ENCODE assay signal across 1 cellular context in the genomic region with DNA sequence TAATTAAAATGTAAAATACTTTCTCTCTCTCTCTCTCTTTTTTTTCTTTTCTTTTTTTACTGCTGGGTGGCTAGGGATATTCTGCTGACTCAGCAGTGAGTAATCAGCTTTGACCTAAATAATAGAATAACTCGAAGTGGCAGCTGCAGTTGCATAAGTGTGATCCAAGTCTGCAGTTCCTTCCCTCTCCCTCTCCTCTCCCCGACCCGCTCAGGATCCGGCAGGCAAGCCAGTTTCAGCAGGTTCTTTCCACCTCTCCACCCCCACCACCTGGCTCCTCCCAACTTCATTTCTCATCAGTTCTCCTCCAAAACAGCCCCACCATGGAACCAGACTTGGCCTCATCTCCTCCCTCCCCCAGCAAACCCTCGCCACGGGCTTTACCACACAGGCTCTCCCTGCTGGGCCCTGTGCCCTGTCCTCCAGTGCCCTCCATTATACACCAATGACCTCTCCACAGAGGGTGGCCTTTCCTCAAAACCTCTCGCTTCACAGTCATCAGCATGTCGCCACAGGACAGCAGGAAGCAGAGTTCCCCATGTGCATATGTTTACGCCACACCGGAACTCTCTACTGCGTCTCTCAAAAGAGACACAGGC.
TF ChIP-seq lines count a peak whose summit lies in the region.

No MANE protein-coding gene starts in this region.

TF ChIP-seq in HEK293, 187 proteins besides CTCF, POLR2A, EP300 and RAD21 (continued from another document):
- 0 out of 2 replicates have a peak, but pooled peaks have one; percentile 11 for TF ChIP-seq PRDM10 (tag by site-specific recombination; IDR thresholded peaks at IDR 0.05)
- TF ChIP-seq ZBTB7A (tag by site-specific recombination; IDR thresholded peaks at IDR 0.05; ENCODE audit: low read depth), result no peak
- TF ChIP-seq, protein P1, sequence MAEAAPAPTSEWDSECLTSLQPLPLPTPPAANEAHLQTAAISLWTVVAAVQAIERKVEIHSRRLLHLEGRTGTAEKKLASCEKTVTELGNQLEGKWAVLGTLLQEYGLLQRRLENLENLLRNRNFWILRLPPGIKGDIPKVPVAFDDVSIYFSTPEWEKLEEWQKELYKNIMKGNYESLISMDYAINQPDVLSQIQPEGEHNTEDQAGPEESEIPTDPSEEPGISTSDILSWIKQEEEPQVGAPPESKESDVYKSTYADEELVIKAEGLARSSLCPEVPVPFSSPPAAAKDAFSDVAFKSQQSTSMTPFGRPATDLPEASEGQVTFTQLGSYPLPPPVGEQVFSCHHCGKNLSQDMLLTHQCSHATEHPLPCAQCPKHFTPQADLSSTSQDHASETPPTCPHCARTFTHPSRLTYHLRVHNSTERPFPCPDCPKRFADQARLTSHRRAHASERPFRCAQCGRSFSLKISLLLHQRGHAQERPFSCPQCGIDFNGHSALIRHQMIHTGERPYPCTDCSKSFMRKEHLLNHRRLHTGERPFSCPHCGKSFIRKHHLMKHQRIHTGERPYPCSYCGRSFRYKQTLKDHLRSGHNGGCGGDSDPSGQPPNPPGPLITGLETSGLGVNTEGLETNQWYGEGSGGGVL (tag by site-specific recombination; IDR thresholded peaks at IDR 0.05), result peak; percentile 82
- TF ChIP-seq ZBTB17 (tag by site-specific recombination; IDR thresholded peaks at IDR 0.05), result 0 out of 2 replicates have a peak, but pooled peaks have one; percentile 20
- no peak for TF ChIP-seq ZNF654 (tag by site-specific recombination; IDR thresholded peaks at IDR 0.05; ENCODE audit: low read depth)
- TF ChIP-seq ZNF404 (tag by site-specific recombination; IDR thresholded peaks at IDR 0.05), result no peak
- TF ChIP-seq ZNF777 (tag by site-specific recombination; IDR thresholded peaks at IDR 0.05; ENCODE audit: borderline replicate concordance), result no peak
- TF ChIP-seq, protein P2, sequence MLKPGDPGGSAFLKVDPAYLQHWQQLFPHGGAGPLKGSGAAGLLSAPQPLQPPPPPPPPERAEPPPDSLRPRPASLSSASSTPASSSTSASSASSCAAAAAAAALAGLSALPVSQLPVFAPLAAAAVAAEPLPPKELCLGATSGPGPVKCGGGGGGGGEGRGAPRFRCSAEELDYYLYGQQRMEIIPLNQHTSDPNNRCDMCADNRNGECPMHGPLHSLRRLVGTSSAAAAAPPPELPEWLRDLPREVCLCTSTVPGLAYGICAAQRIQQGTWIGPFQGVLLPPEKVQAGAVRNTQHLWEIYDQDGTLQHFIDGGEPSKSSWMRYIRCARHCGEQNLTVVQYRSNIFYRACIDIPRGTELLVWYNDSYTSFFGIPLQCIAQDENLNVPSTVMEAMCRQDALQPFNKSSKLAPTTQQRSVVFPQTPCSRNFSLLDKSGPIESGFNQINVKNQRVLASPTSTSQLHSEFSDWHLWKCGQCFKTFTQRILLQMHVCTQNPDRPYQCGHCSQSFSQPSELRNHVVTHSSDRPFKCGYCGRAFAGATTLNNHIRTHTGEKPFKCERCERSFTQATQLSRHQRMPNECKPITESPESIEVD (tag by site-specific recombination; IDR thresholded peaks at IDR 0.05), result peak; percentile 62
- TF ChIP-seq YY1 (tag by site-specific recombination; IDR thresholded peaks at IDR 0.05), result no peak
- TF ChIP-seq ZIC2 (tag by site-specific recombination; IDR thresholded peaks at IDR 0.05), result peak; percentile 95
- no peak for TF ChIP-seq ZNF214 (tag by site-specific recombination; IDR thresholded peaks at IDR 0.05; ENCODE audit: borderline replicate concordance)
- no peak for TF ChIP-seq ZNF747 (tag by site-specific recombination; IDR thresholded peaks at IDR 0.05)
- no peak for TF ChIP-seq ZNF514 (tag by site-specific recombination; IDR thresholded peaks at IDR 0.05)
